Comparison of ENCODE assay signal across 8 cellular contexts in genomic region chr6:41705996-41706835, GRCh38. TPM values are rescaled to one million over a fixed set of nuclear protein-coding genes. Genes with fewer than 3 reads are reported as not detected.
DNase-seq lines count a peak whose midpoint lies in the region; ATAC-seq and TF ChIP-seq lines count a peak whose summit lies in the region.

No MANE protein-coding gene starts in this region.

- peak; percentile 76 for TF ChIP-seq CTCF in AG04449 (IDR thresholded peaks at IDR 0.05; ENCODE audit: insufficient read depth, low read length, missing control alignments)

- no peaks in the 10 kb centered on the region for H3K36me3 Mint-ChIP-seq in naive thymus-derived CD8-positive, alpha-beta T cell

- CTCF ChIA-PET in AG04449 (lab: Yijun Ruan, JAX), result interaction anchor here (0.7 to 3.6 kb wide), 23 partner anchors 10 to 338 kb away, joined by 3 to 43 read pairs (median 8); partner anchors contain the start of genes TFEB and TOMM6

- no peaks in the 10 kb centered on the region for H3K9me3 Mint-ChIP-seq in naive thymus-derived CD8-positive, alpha-beta T cell

- POLR2A ChIA-PET in AG04449 (lab: Yijun Ruan, JAX), result interaction anchor here (0.6 to 2.4 kb wide), 6 partner anchors 8 to 28 kb away, joined by 3 to 12 read pairs (median 5); partner anchors contain the start of gene TFEB
- POLR2A ChIA-PET in naive thymus-derived CD8-positive, alpha-beta T cell (lab: Charles Lee), result interaction anchor here (1.5 to 1.9 kb wide), 2 partner anchors 26 to 28 kb away, joined by 3 to 8 read pairs; no protein-coding TSS in a partner anchor

- no peak overlapping the region for H3K4me3 ChIP-seq in AG04449 (ENCODE audit: low read depth, low read length)

- peaks cover 25 to 74% (median 31%) of the 10 kb centered on the region in 4 donors for H3K4me1 Mint-ChIP-seq in naive thymus-derived CD8-positive, alpha-beta T cell

- DNase-seq in AG04449 (ENCODE audit: low read depth, low spot score) (no peak), NCI-H774 (lab: John Stamatoyannopoulos, UW) (peak; percentile 20), superior temporal gyrus (ENCODE audit: extremely low spot score) (peak; percentile 87)
- DNase-seq in activated CD8-positive, alpha-beta memory T cell treated with anti-CD3 and anti-CD28 coated beads, Interleukin-2, amount 50 U/mL, for 4 hours, result peak; percentile 66
- peak in 4 of 10 donors; percentile 13 to 67 (median 20) for DNase-seq in naive thymus-derived CD8-positive, alpha-beta T cell

- peak overlapping the region in 6 of 10 donors; percentile 14 to 82 (median 64) for H3K27ac Mint-ChIP-seq in naive thymus-derived CD8-positive, alpha-beta T cell

- no peaks in the 10 kb centered on the region for H3K27me3 Mint-ChIP-seq in naive thymus-derived CD8-positive, alpha-beta T cell

- peak overlapping the region in 5 of 10 donors; percentile 31 to 86 (median 62) for H3K4me3 Mint-ChIP-seq in naive thymus-derived CD8-positive, alpha-beta T cell

- ATAC-seq in GM18511 (IDR thresholded peaks at IDR 0.05; ENCODE audit: unreplicated experiment), result peak; percentile 79
- peak; percentile 72 for ATAC-seq in HG02885 (IDR thresholded peaks at IDR 0.05; ENCODE audit: poor library complexity, unreplicated experiment)
- peak; percentile 83 for ATAC-seq in esophagus mucosa
- ATAC-seq in naive thymus-derived CD8-positive, alpha-beta T cell, result peak; percentile 50 to 71

RNA-seq across cellular contexts. Expression of gene TFEB, which starts 29.2 kb away (rescaled TPM):
- 10.9 TPM for total RNA-seq in esophagus mucosa
- total RNA-seq in naive thymus-derived CD8-positive, alpha-beta T cell, result 10 to 100 TPM in 1 of 2 experiments, 1 to 10 TPM in 1; 9.2 to 10.8 TPM
- polyA plus RNA-seq in naive thymus-derived CD8-positive, alpha-beta T cell, result 1 to 10 TPM; 2.6 to 9.4 (median 6.1) TPM

RNA-seq across cellular contexts. Expression of gene PGC, which starts 41.0 kb away (rescaled TPM):
- total RNA-seq in esophagus mucosa, result not detected
- total RNA-seq in naive thymus-derived CD8-positive, alpha-beta T cell, result not detected
- not detected for polyA plus RNA-seq in naive thymus-derived CD8-positive, alpha-beta T cell
